8 cellular contexts compared by ENCODE assay signal in the genomic region with DNA sequence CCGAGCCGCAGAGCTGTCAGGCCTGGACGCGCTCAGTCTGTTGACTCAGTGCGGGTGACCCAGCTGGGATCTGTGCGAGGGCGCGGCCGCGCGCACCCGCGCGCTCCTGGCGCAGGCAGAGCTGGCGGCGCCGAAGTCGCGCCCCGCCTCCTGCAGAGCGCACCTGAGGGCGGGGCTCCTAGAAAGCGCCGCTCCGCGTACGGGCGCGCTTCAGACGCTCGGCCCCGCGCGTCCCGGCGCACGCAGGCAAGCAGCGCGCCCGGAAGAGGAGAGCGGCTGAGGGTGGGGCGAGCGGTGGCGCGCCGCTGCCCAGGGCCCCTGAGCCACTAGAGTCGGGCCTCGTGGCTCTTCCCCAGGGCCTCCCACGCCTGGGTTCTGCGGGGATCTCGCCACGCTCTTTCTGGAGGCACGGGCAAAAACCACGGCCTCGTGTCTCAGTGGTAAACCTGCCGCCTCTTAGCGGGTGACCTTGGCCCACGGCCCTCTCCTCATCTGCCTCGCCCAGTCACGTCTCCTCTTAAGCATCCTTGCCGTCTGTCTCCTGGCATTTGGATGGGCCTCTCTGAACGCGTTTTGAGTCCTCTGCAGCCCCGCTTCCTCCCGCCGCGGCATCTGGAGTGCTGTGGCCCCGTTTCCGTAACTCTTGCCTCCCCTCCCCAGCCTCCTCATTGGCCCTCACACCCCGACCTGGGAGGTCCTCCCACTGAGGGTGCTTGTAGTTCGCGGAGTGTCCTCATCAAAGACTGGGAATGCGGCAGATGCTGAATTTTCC. TPM values are rescaled to one million over a fixed set of nuclear protein-coding genes. Genes with fewer than 3 reads are reported as not detected.
DNase-seq lines count a peak whose midpoint lies in the region; ATAC-seq and TF ChIP-seq lines count a peak whose summit lies in the region.

A gene with protein sequence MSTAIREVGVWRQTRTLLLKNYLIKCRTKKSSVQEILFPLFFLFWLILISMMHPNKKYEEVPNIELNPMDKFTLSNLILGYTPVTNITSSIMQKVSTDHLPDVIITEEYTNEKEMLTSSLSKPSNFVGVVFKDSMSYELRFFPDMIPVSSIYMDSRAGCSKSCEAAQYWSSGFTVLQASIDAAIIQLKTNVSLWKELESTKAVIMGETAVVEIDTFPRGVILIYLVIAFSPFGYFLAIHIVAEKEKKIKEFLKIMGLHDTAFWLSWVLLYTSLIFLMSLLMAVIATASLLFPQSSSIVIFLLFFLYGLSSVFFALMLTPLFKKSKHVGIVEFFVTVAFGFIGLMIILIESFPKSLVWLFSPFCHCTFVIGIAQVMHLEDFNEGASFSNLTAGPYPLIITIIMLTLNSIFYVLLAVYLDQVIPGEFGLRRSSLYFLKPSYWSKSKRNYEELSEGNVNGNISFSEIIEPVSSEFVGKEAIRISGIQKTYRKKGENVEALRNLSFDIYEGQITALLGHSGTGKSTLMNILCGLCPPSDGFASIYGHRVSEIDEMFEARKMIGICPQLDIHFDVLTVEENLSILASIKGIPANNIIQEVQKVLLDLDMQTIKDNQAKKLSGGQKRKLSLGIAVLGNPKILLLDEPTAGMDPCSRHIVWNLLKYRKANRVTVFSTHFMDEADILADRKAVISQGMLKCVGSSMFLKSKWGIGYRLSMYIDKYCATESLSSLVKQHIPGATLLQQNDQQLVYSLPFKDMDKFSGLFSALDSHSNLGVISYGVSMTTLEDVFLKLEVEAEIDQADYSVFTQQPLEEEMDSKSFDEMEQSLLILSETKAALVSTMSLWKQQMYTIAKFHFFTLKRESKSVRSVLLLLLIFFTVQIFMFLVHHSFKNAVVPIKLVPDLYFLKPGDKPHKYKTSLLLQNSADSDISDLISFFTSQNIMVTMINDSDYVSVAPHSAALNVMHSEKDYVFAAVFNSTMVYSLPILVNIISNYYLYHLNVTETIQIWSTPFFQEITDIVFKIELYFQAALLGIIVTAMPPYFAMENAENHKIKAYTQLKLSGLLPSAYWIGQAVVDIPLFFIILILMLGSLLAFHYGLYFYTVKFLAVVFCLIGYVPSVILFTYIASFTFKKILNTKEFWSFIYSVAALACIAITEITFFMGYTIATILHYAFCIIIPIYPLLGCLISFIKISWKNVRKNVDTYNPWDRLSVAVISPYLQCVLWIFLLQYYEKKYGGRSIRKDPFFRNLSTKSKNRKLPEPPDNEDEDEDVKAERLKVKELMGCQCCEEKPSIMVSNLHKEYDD (N-terminal part only) (minus strand): TSS at position 74 of the 772 bp plus-strand sequence. CDS start 12,718 bp downstream, outside the sequence.

- no peaks in the 10 kb centered on the region for H3K9me3 Mint-ChIP-seq in activated CD4-positive, alpha-beta memory T cell treated with anti-CD3 and anti-CD28 coated beads, Interleukin-2, amount 10 ng/mL, durations not matched to agents 7 days and 5 days

- CTCF ChIA-PET in activated CD4-positive, alpha-beta memory T cell treated with anti-CD3 and anti-CD28 coated beads, Interleukin-2, amount 10 ng/mL, durations not matched to agents 7 days and 5 days (lab: Charles Lee), result interaction anchor here (1.2 to 2.4 kb wide), 4 partner anchors 8 to 87 kb away, joined by 4 to 10 read pairs (median 10); a partner anchor contains a TSS

- peak; percentile 91 for TF ChIP-seq POLR2A in right lobe of liver (IDR thresholded peaks at IDR 0.05)

- peaks cover 13% of the 10 kb centered on the region for H3K27me3 ChIP-seq in BLaER1
- no peaks in the 10 kb centered on the region for H3K27me3 ChIP-seq in dorsolateral prefrontal cortex
- H3K27me3 ChIP-seq in right lobe of liver, result no peaks in the 10 kb centered on the region

- WGBS in right lobe of liver (ENCODE audit: insufficient coverage, low coverage, low lambda C conversion rate, missing lambda C conversion rate), result 0% methylated on average over 11 of the region's 74 CpGs

- peak within 1 kb of the TSS; percentile 93 for H3K27ac Mint-ChIP-seq in activated CD4-positive, alpha-beta memory T cell treated with anti-CD3 and anti-CD28 coated beads, Interleukin-2, amount 10 ng/mL, durations not matched to agents 7 days and 5 days

- ATAC-seq in GM19328 (IDR thresholded peaks at IDR 0.05; ENCODE audit: unreplicated experiment) (peak; percentile 97), HG03469 (IDR thresholded peaks at IDR 0.05; ENCODE audit: unreplicated experiment) (peak; percentile 92), right lobe of liver (peak; percentile 88 to 95 (median 92))

- H3K4me1 ChIP-seq in BLaER1 (peaks cover 18% of the 10 kb centered on the region), right lobe of liver (peaks cover 0 to 10% (median 0%) of the 10 kb centered on the region in 4 donors)

- H3K4me1 Mint-ChIP-seq in activated CD4-positive, alpha-beta memory T cell treated with anti-CD3 and anti-CD28 coated beads, Interleukin-2, amount 10 ng/mL, durations not matched to agents 7 days and 5 days, result peaks cover 26% of the 10 kb centered on the region

- DNase-seq in NCI-H526 treated with DMSO at 0.1 percent for 48 hours (lab: John Stamatoyannopoulos, UW) (peak; percentile 87), dorsolateral prefrontal cortex (peak; percentile 52 to 91 (median 82)), right lobe of liver (peak; percentile 93 to 95 (median 95))
- peak; percentile 93 for DNase-seq in activated CD4-positive, alpha-beta memory T cell treated with anti-CD3 and anti-CD28 coated beads, Interleukin-2, amount 10 ng/mL, durations not matched to agents 7 days and 5 days
- DNase-seq in stimulated activated CD4-positive, alpha-beta T cell treated with anti-CD3 and anti-CD28 coated beads, Interleukin-4, amount 100 ng/mL, for 24 hours, result peak; percentile 86

- no peaks in the 10 kb centered on the region for H3K36me3 Mint-ChIP-seq in activated CD4-positive, alpha-beta memory T cell treated with anti-CD3 and anti-CD28 coated beads, Interleukin-2, amount 10 ng/mL, durations not matched to agents 7 days and 5 days (ENCODE audit: low read depth)

- intact Hi-C loops in dorsolateral prefrontal cortex (cut with DNase I), result loop anchor here (5.0 to 10.0 kb wide), 5 partner anchors 88 to 1298 kb away; a partner anchor contains a TSS
- intact Hi-C loops in right lobe of liver (cut with DNase I), result no loop called here

- H3K36me3 ChIP-seq in BLaER1 (no peaks in the 10 kb centered on the region), right lobe of liver (no peaks in the 10 kb centered on the region)

- H3K4me3 ChIP-seq in BLaER1 (peak within 1 kb of the TSS; percentile 94), dorsolateral prefrontal cortex (peak within 1 kb of the TSS; percentile 59 to 92 (median 84)), right lobe of liver (peak within 1 kb of the TSS; percentile 56 to 73 (median 71))

- H4K20me1 ChIP-seq in BLaER1, result no peaks in the 10 kb centered on the region

- peak within 1 kb of the TSS; percentile 97 for H3K4me2 ChIP-seq in BLaER1

- H3K27ac ChIP-seq in BLaER1 (peak within 1 kb of the TSS; percentile 80), dorsolateral prefrontal cortex (peak within 1 kb of the TSS; percentile 24 to 94 (median 87)), right lobe of liver (peak within 1 kb of the TSS; percentile 77 to 95 (median 92))

- peak within 1 kb of the TSS; percentile 96 for H3K4me3 Mint-ChIP-seq in activated CD4-positive, alpha-beta memory T cell treated with anti-CD3 and anti-CD28 coated beads, Interleukin-2, amount 10 ng/mL, durations not matched to agents 7 days and 5 days

- peak within 1 kb of the TSS; percentile 83 for H3K9ac ChIP-seq in BLaER1

- POLR2A ChIA-PET in activated CD4-positive, alpha-beta memory T cell treated with anti-CD3 and anti-CD28 coated beads, Interleukin-2, amount 10 ng/mL, durations not matched to agents 7 days and 5 days (lab: Charles Lee), result interaction anchor here (0.8 to 3.0 kb wide), 11 partner anchors 8 to 93 kb away, joined by 3 to 15 read pairs (median 4); a partner anchor contains a TSS

- no peaks in the 10 kb centered on the region for H3K9me3 ChIP-seq in BLaER1
- no peaks in the 10 kb centered on the region for H3K9me3 ChIP-seq in right lobe of liver

- H3K27me3 Mint-ChIP-seq in activated CD4-positive, alpha-beta memory T cell treated with anti-CD3 and anti-CD28 coated beads, Interleukin-2, amount 10 ng/mL, durations not matched to agents 7 days and 5 days, result peaks cover 12% of the 10 kb centered on the region

- peak in 10 of 56 donors; percentile 11 to 44 (median 15) for TF ChIP-seq CTCF in dorsolateral prefrontal cortex (IDR thresholded peaks at IDR 0.05 in 54 of 56, conservative IDR thresholded peaks at IDR 0.05 in 2 of 56; ENCODE audit: low read depth in 1 of 56, partially characterized antibody in 56 of 56)
- TF ChIP-seq CTCF in right lobe of liver (IDR thresholded peaks at IDR 0.05), result no peak

RNA-seq across cellular contexts. Expression of the gene that starts here (rescaled TPM):
- 10 to 100 TPM; 16.5 to 18.2 TPM for total RNA-seq in activated CD4-positive, alpha-beta memory T cell treated with anti-CD3 and anti-CD28 coated beads, Interleukin-2, amount 10 ng/mL, durations not matched to agents 7 days and 5 days
- total RNA-seq in dorsolateral prefrontal cortex, result 100 to 1,000 TPM in 16 of 120 experiments, 10 to 100 TPM in 104; 45.0 to 118 (median 84.0) TPM
- total RNA-seq in right lobe of liver, result 10 to 100 TPM; 34.5 to 58.2 (median 46.7) TPM

Comparison
In these comparisons a context has a peak if more than half of its experiments do, and no peak if none do; other contexts are left out.
1. Peak in every context shown above with its lines: DNase-seq, ATAC-seq, H3K4me3 ChIP-seq and H3K27ac ChIP-seq.
2. intact Hi-C loops: an anchor here in dorsolateral prefrontal cortex (5.0 to 10.0 kb wide); none called in right lobe of liver.